Comparison of ENCODE assay signal across 10 cellular contexts in the genomic region with DNA sequence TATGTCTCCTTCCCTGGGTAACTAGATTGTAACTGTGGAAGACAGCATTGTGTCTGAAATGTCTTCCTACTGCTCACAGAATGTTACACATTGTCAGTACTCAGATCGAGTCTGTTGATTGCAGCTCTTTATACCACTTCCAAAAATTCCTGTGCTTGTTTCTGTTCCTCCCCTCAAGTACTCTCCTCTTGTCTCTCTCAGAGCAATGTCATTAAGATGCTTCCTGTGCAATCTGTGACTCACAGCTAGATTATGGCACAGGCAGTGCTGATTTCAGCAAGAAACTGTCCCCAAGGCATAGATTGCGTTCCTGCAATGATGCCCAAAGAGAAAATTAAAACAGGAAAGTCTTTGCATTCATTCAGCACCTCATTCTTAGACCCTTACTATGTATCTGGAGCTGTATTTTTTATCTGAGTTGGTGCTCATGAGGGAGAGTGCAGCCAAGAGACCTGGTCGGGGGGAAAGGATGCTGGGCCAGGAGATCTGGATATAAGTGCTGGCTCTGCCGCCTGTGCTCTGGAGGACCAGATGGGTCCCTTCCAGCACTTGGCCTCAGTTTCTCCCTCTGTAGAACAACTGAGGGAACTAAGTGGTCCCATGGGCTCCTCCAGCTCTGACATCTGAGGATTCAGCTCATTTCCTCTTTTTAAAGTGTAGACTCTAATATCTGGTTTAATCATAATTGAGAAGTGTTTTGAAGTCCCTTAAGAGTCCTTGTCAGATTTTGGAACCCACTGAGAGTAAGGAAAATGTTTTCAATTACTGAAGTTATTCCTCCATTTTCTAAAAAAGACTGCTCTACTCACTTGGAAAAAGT. TPM values are rescaled to one million over a fixed set of nuclear protein-coding genes. Genes with fewer than 3 reads are reported as not detected.
DNase-seq lines count a peak whose midpoint lies in the region; ATAC-seq and TF ChIP-seq lines count a peak whose summit lies in the region.
"Had no signal": no experiment of that assay in that cellular context is flagged by ENCODE, and none has a peak within 500 bp of the region (broad histone marks: within the 10 kb centered on the region; RNA-seq: fewer than 3 reads in every experiment).

No MANE protein-coding gene starts in this region.

- no peaks in the 10 kb centered on the region for H3K36me3 Mint-ChIP-seq in activated T-cell treated with anti-CD3 and anti-CD28 coated beads, Interleukin-2, amount 50 U/mL, for 4 hours (ENCODE audit: insufficient read depth)
- no peaks in the 10 kb centered on the region for H3K36me3 Mint-ChIP-seq in T-helper 17 cell (ENCODE audit: low read depth)

- peak overlapping the region; percentile 17 for H3K4me3 Mint-ChIP-seq in activated T-cell treated with anti-CD3 and anti-CD28 coated beads, Interleukin-2, amount 50 U/mL, for 4 hours
- no peak overlapping the region for H3K4me3 Mint-ChIP-seq in T-helper 17 cell
- H3K4me3 Mint-ChIP-seq: stimulated activated naive CD8-positive, alpha-beta T cell treated with anti-CD3 and anti-CD28 coated beads, Interleukin-15, Interleukin-2, amounts not matched to agents 100 ng/mL and 50 ng/mL, for 24 hours had no signal

- WGBS in right cardiac atrium = 16% methylated on average over 4 of the region's 4 CpGs
- 35 to 45% methylated on average over 4 of the region's 4 CpGs for WGBS in thyroid gland, 2 donors

- H3K4me1 Mint-ChIP-seq in activated T-cell treated with anti-CD3 and anti-CD28 coated beads, Interleukin-2, amount 50 U/mL, for 4 hours (ENCODE audit: low read depth) = peaks cover 5% of the 10 kb centered on the region
- peaks cover 6% of the 10 kb centered on the region for H3K4me1 Mint-ChIP-seq in T-helper 17 cell

- H3K4me1 ChIP-seq in right cardiac atrium (ENCODE audit: control insufficient read depth, insufficient read depth, low read length) = no peaks in the 10 kb centered on the region
- peaks cover 3 to 18% of the 10 kb centered on the region in 2 donors for H3K4me1 ChIP-seq in thyroid gland

- ATAC-seq in activated T-cell treated with anti-CD3 and anti-CD28 coated beads, Interleukin-2, amount 50 U/mL, for 4 hours = peak; percentile 41 to 78
- ATAC-seq in T-helper 17 cell = peak; percentile 27
- ATAC-seq in right cardiac atrium = peak; percentile 91 to 92
- ATAC-seq in HG02678 (IDR thresholded peaks at IDR 0.05; ENCODE audit: unreplicated experiment) = no peak
- no peak for ATAC-seq in HG03097 (IDR thresholded peaks at IDR 0.05; ENCODE audit: low FRiP score, unreplicated experiment)

- TF ChIP-seq POLR2A in thyroid gland (IDR thresholded peaks at IDR 0.05) = no peak

- TF ChIP-seq CTCF in thyroid gland (IDR thresholded peaks at IDR 0.05) = no peak

- no peaks in the 10 kb centered on the region for H3K27me3 Mint-ChIP-seq in activated T-cell treated with anti-CD3 and anti-CD28 coated beads, Interleukin-2, amount 50 U/mL, for 4 hours (ENCODE audit: low read depth)
- H3K27me3 Mint-ChIP-seq in T-helper 17 cell = no peaks in the 10 kb centered on the region
- H3K27me3 Mint-ChIP-seq: stimulated activated naive CD8-positive, alpha-beta T cell treated with anti-CD3 and anti-CD28 coated beads, Interleukin-15, Interleukin-2, amounts not matched to agents 100 ng/mL and 50 ng/mL, for 24 hours had no signal

- no peaks in the 10 kb centered on the region for H3K9me3 Mint-ChIP-seq in activated T-cell treated with anti-CD3 and anti-CD28 coated beads, Interleukin-2, amount 50 U/mL, for 4 hours
- H3K9me3 Mint-ChIP-seq: stimulated activated naive CD8-positive, alpha-beta T cell treated with anti-CD3 and anti-CD28 coated beads, Interleukin-15, Interleukin-2, amounts not matched to agents 100 ng/mL and 50 ng/mL, for 24 hours had no signal

- H3K9me3 ChIP-seq in T-helper 17 cell (ENCODE audit: control insufficient read depth, low read length, poor library complexity, severe bottlenecking) (no peaks in the 10 kb centered on the region), right cardiac atrium (ENCODE audit: control insufficient read depth, low read length) (no peaks in the 10 kb centered on the region), thyroid gland (no peaks in the 10 kb centered on the region)

- peak overlapping the region; percentile 57 for H3K27ac ChIP-seq in right cardiac atrium (ENCODE audit: low read length)
- peak overlapping the region; percentile 18 to 46 (median 21) for H3K27ac ChIP-seq in thyroid gland
- H3K27ac ChIP-seq: C4-2B had no signal

- no peaks in the 10 kb centered on the region for H3K36me3 ChIP-seq in thyroid gland

- intact Hi-C loops in right cardiac atrium (cut with DNase I) (no loop called here), thyroid gland (cut with DNase I) (no loop called here)

- H3K4me3 ChIP-seq in right cardiac atrium (ENCODE audit: low read length) = no peak overlapping the region
- H3K4me3 ChIP-seq in thyroid gland (replicated peaks in 1 of 3) = no peak overlapping the region

- peak overlapping the region; percentile 74 for H3K27ac Mint-ChIP-seq in T-helper 17 cell
- H3K27ac Mint-ChIP-seq: stimulated activated naive CD8-positive, alpha-beta T cell treated with anti-CD3 and anti-CD28 coated beads, Interleukin-15, Interleukin-2, amounts not matched to agents 100 ng/mL and 50 ng/mL, for 24 hours had no signal

- no peak for DNase-seq in activated T-cell treated with anti-CD3 and anti-CD28 coated beads, Interleukin-2, amount 50 U/mL, for 4 hours
- no peak for DNase-seq in activated T-cell treated with anti-CD3 and anti-CD28 coated beads, Interleukin-2, amount 50 U/mL, for 1 hour
- DNase-seq in T-helper 17 cell (no peak), right cardiac atrium (peak in 2 of 3 donors; percentile 37 to 55), thyroid gland (peak; percentile 23 to 33), NCI-H1092 treated with DMSO at 0.1 percent for 48 hours (lab: John Stamatoyannopoulos, UW) (no peak)

- H3K27me3 ChIP-seq in right cardiac atrium (ENCODE audit: control insufficient read depth, insufficient read depth) = no peaks in the 10 kb centered on the region
- H3K27me3 ChIP-seq in thyroid gland = no peaks in the 10 kb centered on the region

RNA-seq across cellular contexts. Expression of gene GNPDA1, which starts 40.8 kb away (rescaled TPM):
- total RNA-seq in activated T-cell treated with anti-CD3 and anti-CD28 coated beads, Interleukin-2, amount 50 U/mL, for 4 hours = 100 to 1,000 TPM; 147 to 196 (median 149) TPM
- total RNA-seq in T-helper 17 cell (10 to 100 TPM in 1 of 2 donors, 1 to 10 TPM in 1; 9.5 to 13.2 TPM), right cardiac atrium (10 to 100 TPM; 16.9 to 22.5 (median 19.2) TPM), thyroid gland (10 to 100 TPM; 28.8 to 56.3 (median 45.8) TPM)
- polyA plus RNA-seq in right cardiac atrium = 12.1 TPM

RNA-seq across cellular contexts. Expression of gene NDFIP1, which starts 54.9 kb away (rescaled TPM):
- total RNA-seq in activated T-cell treated with anti-CD3 and anti-CD28 coated beads, Interleukin-2, amount 50 U/mL, for 4 hours = 100 to 1,000 TPM; 115 to 145 (median 117) TPM
- total RNA-seq in T-helper 17 cell (10 to 100 TPM; 89.6 to 92.9 TPM), right cardiac atrium (10 to 100 TPM; 67.9 to 74.5 (median 68.3) TPM), thyroid gland (100 to 1,000 TPM; 185 to 351 (median 297) TPM)
- polyA plus RNA-seq in right cardiac atrium = 51.6 TPM

Comparison
In these comparisons a context has a peak if more than half of its experiments do, and no peak if none do; other contexts are left out.
1. ATAC-seq: peak in activated T-cell treated with anti-CD3 and anti-CD28 coated beads, Interleukin-2, amount 50 U/mL, for 4 hours (2 of 2), T-helper 17 cell (single experiment) and right cardiac atrium (2 of 2); none in HG02678 (single experiment) and HG03097 (single experiment).
2. DNase-seq: peak in right cardiac atrium (2 of 3) and thyroid gland (2 of 2); none in activated T-cell treated with anti-CD3 and anti-CD28 coated beads, Interleukin-2, amount 50 U/mL, for 4 hours (single experiment), activated T-cell treated with anti-CD3 and anti-CD28 coated beads, Interleukin-2, amount 50 U/mL, for 1 hour (single experiment), T-helper 17 cell (0 of 3) and NCI-H1092 treated with DMSO at 0.1 percent for 48 hours (single experiment).